In genomic region chr7:148941598-148942280, GRCh38 we compare ENCODE assay signal across 1 cellular context.
A peak's percentile ranks its signal among the peaks of the same experiment; 100 is the strongest.
TF ChIP-seq lines count a peak whose summit lies in the region.

No MANE protein-coding gene starts in this region.

TF ChIP-seq in HepG2, 621 proteins besides CTCF, POLR2A, EP300 and RAD21 (continued from another document):
- TF ChIP-seq ARID3A (IDR thresholded peaks at IDR 0.05; ENCODE audit: low read depth, low read length): 0 out of 2 replicates have a peak, but pooled peaks have one; percentile 3
- no peak for TF ChIP-seq MNT (IDR thresholded peaks at IDR 0.05)
- TF ChIP-seq TFE3 (CRISPR knock-in tag; IDR thresholded peaks at IDR 0.05): no peak
- peak; percentile 45; the same call in 1 of the 2 replicates for TF ChIP-seq CHD4 (IDR thresholded peaks at IDR 0.05; ENCODE audit: borderline replicate concordance, low read length)
- no peak for TF ChIP-seq ZNF143 (CRISPR knock-in tag; IDR thresholded peaks at IDR 0.05)
- TF ChIP-seq ZFP82 (CRISPR knock-in tag; IDR thresholded peaks at IDR 0.05; ENCODE audit: borderline replicate concordance): no peak
TF ChIP-seq in HepG2: peak in this region for 23.
